In the genomic region with DNA sequence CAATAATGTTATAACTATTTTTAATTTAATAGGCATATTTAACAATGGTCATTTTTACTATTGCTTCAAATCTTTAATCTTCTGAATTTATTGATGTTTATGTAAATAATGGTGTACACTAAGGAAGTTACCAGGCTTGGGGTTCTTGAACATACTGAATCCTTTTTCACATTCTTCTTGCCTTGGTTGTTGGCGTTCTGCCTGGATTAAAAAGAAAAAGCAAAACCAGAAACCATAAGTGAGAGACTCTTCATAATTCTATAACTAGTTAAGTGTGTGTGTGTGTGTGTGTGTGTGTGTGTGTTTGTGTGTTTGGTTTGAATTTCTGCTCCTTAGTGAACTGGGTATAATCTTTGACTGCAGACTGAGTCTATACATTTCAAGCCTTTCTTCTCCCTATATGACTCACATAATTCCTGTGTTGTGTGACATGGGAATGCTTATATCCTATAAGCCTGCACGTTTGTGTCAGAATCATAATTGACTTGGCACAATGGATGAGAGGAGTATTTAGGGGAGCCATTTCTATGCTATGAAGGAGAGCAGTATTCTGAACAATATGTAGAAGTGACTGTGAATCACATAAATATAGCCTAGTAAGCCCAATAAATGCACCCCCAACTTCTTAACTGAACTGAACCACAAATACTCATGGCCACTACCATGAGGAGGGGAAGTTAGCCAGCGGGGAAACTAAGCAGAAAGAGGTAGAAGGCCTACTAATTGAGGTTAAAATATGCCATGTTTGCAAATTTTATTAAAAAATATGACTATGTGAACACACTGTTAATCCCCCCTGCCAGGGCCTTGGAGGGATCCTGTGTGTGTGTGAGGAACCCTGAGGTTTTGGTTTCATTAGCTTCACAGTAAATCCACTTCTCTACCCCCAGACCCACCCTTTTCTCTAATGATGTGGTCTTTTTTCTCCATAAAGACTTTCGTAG, we compare ENCODE assay signal across 1 cellular context.
TF ChIP-seq lines count a peak whose summit lies in the region.

No MANE protein-coding gene starts in this region.

TF ChIP-seq in A549, 52 proteins besides CTCF, POLR2A, EP300 and RAD21 (continued from another document):
- TF ChIP-seq REST (IDR thresholded peaks at IDR 0.05) (no peak), HOXA7 (CRISPR knock-in tag; IDR thresholded peaks at IDR 0.05) (no peak)
- TF ChIP-seq, protein P1, sequence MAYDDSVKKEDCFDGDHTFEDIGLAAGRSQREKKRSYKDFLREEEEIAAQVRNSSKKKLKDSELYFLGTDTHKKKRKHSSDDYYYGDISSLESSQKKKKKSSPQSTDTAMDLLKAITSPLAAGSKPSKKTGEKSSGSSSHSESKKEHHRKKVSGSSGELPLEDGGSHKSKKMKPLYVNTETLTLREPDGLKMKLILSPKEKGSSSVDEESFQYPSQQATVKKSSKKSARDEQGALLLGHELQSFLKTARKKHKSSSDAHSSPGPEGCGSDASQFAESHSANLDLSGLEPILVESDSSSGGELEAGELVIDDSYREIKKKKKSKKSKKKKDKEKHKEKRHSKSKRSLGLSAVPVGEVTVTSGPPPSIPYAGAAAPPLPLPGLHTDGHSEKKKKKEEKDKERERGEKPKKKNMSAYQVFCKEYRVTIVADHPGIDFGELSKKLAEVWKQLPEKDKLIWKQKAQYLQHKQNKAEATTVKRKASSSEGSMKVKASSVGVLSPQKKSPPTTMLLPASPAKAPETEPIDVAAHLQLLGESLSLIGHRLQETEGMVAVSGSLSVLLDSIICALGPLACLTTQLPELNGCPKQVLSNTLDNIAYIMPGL (CRISPR knock-in tag; IDR thresholded peaks at IDR 0.05; ENCODE audit: borderline replicate concordance) = no peak
